In genomic region chr11:66222358-66223149, GRCh38 we compare ENCODE assay signal across 9 cellular contexts. TPM values are rescaled to one million over a fixed set of nuclear protein-coding genes. Genes with fewer than 3 reads are reported as not detected.
DNase-seq lines count a peak whose midpoint lies in the region; ATAC-seq and TF ChIP-seq lines count a peak whose summit lies in the region.
"Had no signal": no experiment of that assay in that cellular context is flagged by ENCODE, and none has a peak within 500 bp of the region (broad histone marks: within the 10 kb centered on the region; RNA-seq: fewer than 3 reads in every experiment).

No MANE protein-coding gene starts in this region.

- intact Hi-C loops in right lobe of liver (cut with DNase I): loop anchor here (10.0 kb wide), 1 partner anchor 62 kb away; the partner anchor contains the start of gene YIF1A (in 2 of the 2)

- CTCF ChIA-PET in activated CD4-positive, alpha-beta T cell treated with anti-CD3 and anti-CD28 coated beads, Interleukin-2, amount 10 ng/mL, durations not matched to agents 7 days and 5 days (lab: Charles Lee): interaction anchor here (0.6 to 3.8 kb wide), 44 partner anchors 9 to 1460 kb away, joined by 3 to 35 read pairs (median 4); partner anchors contain the start of genes CD248, RAB1B and YIF1A

- H3K27ac Mint-ChIP-seq in activated CD4-positive, alpha-beta T cell treated with anti-CD3 and anti-CD28 coated beads, Interleukin-2, amount 10 ng/mL, durations not matched to agents 7 days and 5 days: peak overlapping the region; percentile 81
- H3K27ac Mint-ChIP-seq: dendritic cell treated with granulocyte-macrophage colony-stimulating factor and Interleukin-4, amounts not matched to agents 40 ng/mL and 50 ng/mL, for 4 days had no signal

- TF ChIP-seq CTCF in coronary artery (IDR thresholded peaks at IDR 0.05): peak; percentile 98
- peak; percentile 98 to 99 (median 99) for TF ChIP-seq CTCF in right lobe of liver (IDR thresholded peaks at IDR 0.05)

- POLR2A ChIA-PET in activated CD4-positive, alpha-beta T cell treated with anti-CD3 and anti-CD28 coated beads, Interleukin-2, amount 10 ng/mL, durations not matched to agents 7 days and 5 days (lab: Charles Lee): no interaction called here

- no peak overlapping the region for H3K4me3 ChIP-seq in coronary artery
- no peak overlapping the region for H3K4me3 ChIP-seq in right lobe of liver

- H3K27me3 Mint-ChIP-seq in activated CD4-positive, alpha-beta T cell treated with anti-CD3 and anti-CD28 coated beads, Interleukin-2, amount 10 ng/mL, durations not matched to agents 7 days and 5 days: no peaks in the 10 kb centered on the region
- H3K27me3 Mint-ChIP-seq: dendritic cell treated with granulocyte-macrophage colony-stimulating factor and Interleukin-4, amounts not matched to agents 40 ng/mL and 50 ng/mL, for 4 days had no signal

- ATAC-seq in GM19463 (IDR thresholded peaks at IDR 0.05; ENCODE audit: unreplicated experiment) (peak; percentile 86), HG03575 (IDR thresholded peaks at IDR 0.05; ENCODE audit: extremely low read depth, insufficient number of reproducible peaks, low FRiP score, unreplicated experiment) (peak; percentile 55), right lobe of liver (peak; percentile 99 to 100 (median 100))

- 17% methylated on average over 9 of the region's 21 CpGs for WGBS in right lobe of liver (ENCODE audit: insufficient coverage, low coverage, low lambda C conversion rate, missing lambda C conversion rate)

- no peaks in the 10 kb centered on the region for H3K27me3 ChIP-seq in right lobe of liver

- peaks cover 23% of the 10 kb centered on the region for H3K36me3 Mint-ChIP-seq in activated CD4-positive, alpha-beta T cell treated with anti-CD3 and anti-CD28 coated beads, Interleukin-2, amount 10 ng/mL, durations not matched to agents 7 days and 5 days (ENCODE audit: low read depth)

- no peaks in the 10 kb centered on the region for H3K9me3 ChIP-seq in right lobe of liver

- H3K36me3 ChIP-seq in right lobe of liver: no peaks in the 10 kb centered on the region

- no peak for TF ChIP-seq POLR2A in right lobe of liver (IDR thresholded peaks at IDR 0.05)

- no peaks in the 10 kb centered on the region for H3K4me1 ChIP-seq in right lobe of liver

- H3K27ac ChIP-seq in coronary artery (no peak overlapping the region), right lobe of liver (no peak overlapping the region)

- peaks cover 25% of the 10 kb centered on the region for H3K4me1 Mint-ChIP-seq in activated CD4-positive, alpha-beta T cell treated with anti-CD3 and anti-CD28 coated beads, Interleukin-2, amount 10 ng/mL, durations not matched to agents 7 days and 5 days

- no peak overlapping the region for H3K4me3 Mint-ChIP-seq in activated CD4-positive, alpha-beta T cell treated with anti-CD3 and anti-CD28 coated beads, Interleukin-2, amount 10 ng/mL, durations not matched to agents 7 days and 5 days
- H3K4me3 Mint-ChIP-seq: dendritic cell treated with granulocyte-macrophage colony-stimulating factor and Interleukin-4, amounts not matched to agents 40 ng/mL and 50 ng/mL, for 4 days had no signal

- H3K9me3 Mint-ChIP-seq in activated CD4-positive, alpha-beta T cell treated with anti-CD3 and anti-CD28 coated beads, Interleukin-2, amount 10 ng/mL, durations not matched to agents 7 days and 5 days: no peaks in the 10 kb centered on the region
- H3K9me3 Mint-ChIP-seq: dendritic cell treated with granulocyte-macrophage colony-stimulating factor and Interleukin-4, amounts not matched to agents 40 ng/mL and 50 ng/mL, for 4 days had no signal

- DNase-seq in CMK (ENCODE audit: low read depth): peak; percentile 91
- peak; percentile 92 for DNase-seq in NCI-H748 (lab: John Stamatoyannopoulos, UW; ENCODE audit: unreplicated experiment)
- DNase-seq in activated CD4-positive, alpha-beta T cell treated with anti-CD3 and anti-CD28 coated beads, Interleukin-2, amount 10 ng/mL, durations not matched to agents 7 days and 5 days: peak; percentile 94
- DNase-seq in coronary artery (ENCODE audit: low spot score): peak; percentile 90
- peak; percentile 90 to 93 (median 92) for DNase-seq in right lobe of liver
- DNase-seq in stimulated activated CD4-positive, alpha-beta T cell treated with anti-CD3 and anti-CD28 coated beads, TNF-alpha, amount 100 ng/mL, for 4 hours (ENCODE audit: low read depth in 3 of 3): peak; percentile 75 to 90 (median 85)

RNA-seq across cellular contexts. Expression of gene KLC2, which starts 34.9 kb away (rescaled TPM):
- total RNA-seq in activated CD4-positive, alpha-beta T cell treated with anti-CD3 and anti-CD28 coated beads, Interleukin-2, amount 10 ng/mL, durations not matched to agents 7 days and 5 days: 10 to 100 TPM; 32.1 to 38.5 TPM
- total RNA-seq in right lobe of liver: 10 to 100 TPM in 1 of 6 experiments, 1 to 10 TPM in 5; 3.8 to 11.5 (median 6.3) TPM

RNA-seq across cellular contexts. Expression of gene RAB1B, which starts 45.9 kb away (rescaled TPM):
- total RNA-seq in activated CD4-positive, alpha-beta T cell treated with anti-CD3 and anti-CD28 coated beads, Interleukin-2, amount 10 ng/mL, durations not matched to agents 7 days and 5 days: 100 to 1,000 TPM; 151 to 174 TPM
- 10 to 100 TPM; 52.3 to 69.0 (median 59.6) TPM for total RNA-seq in right lobe of liver

RNA-seq across cellular contexts. Expression of gene CNIH2, which starts 55.4 kb away (rescaled TPM):
- 1 to 10 TPM; 2.5 TPM for total RNA-seq in activated CD4-positive, alpha-beta T cell treated with anti-CD3 and anti-CD28 coated beads, Interleukin-2, amount 10 ng/mL, durations not matched to agents 7 days and 5 days
- under 1 TPM in 2 of 6 experiments, not detected in 4; 0.26 to 0.51 TPM for total RNA-seq in right lobe of liver
